ENCODE assay signal across 2 cellular contexts in genomic region chr19:12943437-12944044, GRCh38.
TF ChIP-seq lines count a peak whose summit lies in the region.

No MANE protein-coding gene starts in this region.

TF ChIP-seq in SK-N-SH, 30 proteins besides CTCF, POLR2A, EP300 and RAD21:
- TF ChIP-seq ZBTB33 (IDR thresholded peaks at IDR 0.05; ENCODE audit: borderline replicate concordance, low read depth) = no peak
- TF ChIP-seq SIN3A (IDR thresholded peaks at IDR 0.05; ENCODE audit: borderline replicate concordance, low read depth, low read length) = no peak
- no peak for TF ChIP-seq RFX5 (IDR thresholded peaks at IDR 0.05; ENCODE audit: low read length)
- TF ChIP-seq NRF1 (IDR thresholded peaks at IDR 0.05; ENCODE audit: low read depth, low read length) = no peak
- TF ChIP-seq, protein P1, sequence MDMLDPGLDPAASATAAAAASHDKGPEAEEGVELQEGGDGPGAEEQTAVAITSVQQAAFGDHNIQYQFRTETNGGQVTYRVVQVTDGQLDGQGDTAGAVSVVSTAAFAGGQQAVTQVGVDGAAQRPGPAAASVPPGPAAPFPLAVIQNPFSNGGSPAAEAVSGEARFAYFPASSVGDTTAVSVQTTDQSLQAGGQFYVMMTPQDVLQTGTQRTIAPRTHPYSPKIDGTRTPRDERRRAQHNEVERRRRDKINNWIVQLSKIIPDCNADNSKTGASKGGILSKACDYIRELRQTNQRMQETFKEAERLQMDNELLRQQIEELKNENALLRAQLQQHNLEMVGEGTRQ (IDR thresholded peaks at IDR 0.05; ENCODE audit: borderline replicate concordance, low read depth, low read length) = no peak
- no peak for TF ChIP-seq EZH2phosphoT487 (IDR thresholded peaks at IDR 0.05; ENCODE audit: borderline replicate concordance, low read depth)

TF ChIP-seq in SK-N-SH treated with all-trans-retinoic acid at 6 μM for 48 hours, 23 proteins besides CTCF, POLR2A, EP300 and RAD21 (continued from another document):
- TF ChIP-seq ZFP3 (CRISPR knock-in tag; IDR thresholded peaks at IDR 0.05) (no peak), ZNF565 (CRISPR knock-in tag; conservative IDR thresholded peaks at IDR 0.05; ENCODE audit: low read depth) (no peak)
